Comparison of ENCODE assay signal across 28 cellular contexts in the genomic region with DNA sequence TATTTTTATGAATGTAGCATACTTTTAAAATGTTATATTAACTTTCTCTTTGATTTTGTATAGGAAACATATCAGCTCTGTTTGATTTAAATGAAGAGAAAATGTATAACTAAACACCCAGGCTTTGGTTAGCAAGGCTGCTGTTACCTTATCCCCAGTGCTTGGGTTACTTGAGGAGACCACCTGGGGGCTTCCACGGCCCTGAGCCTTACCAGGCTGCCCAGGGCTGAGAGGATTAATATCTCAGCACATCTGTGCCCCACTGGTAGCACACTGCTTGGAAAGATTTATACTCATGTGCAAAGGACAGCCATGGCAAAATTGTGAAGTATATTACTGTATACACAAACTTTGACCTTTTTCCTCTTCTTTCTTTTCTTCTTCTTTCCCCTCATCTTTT.
"Had no signal": no experiment of that assay in that cellular context is flagged by ENCODE, and none has a peak within 500 bp of the region (broad histone marks: within the 10 kb centered on the region; RNA-seq: fewer than 3 reads in every experiment).

No MANE protein-coding gene starts in this region.

- H3K9me3 Mint-ChIP-seq: endodermal cell, mesothelial cell of epicardium, neural crest cell had no signal

- H3K4me1 ChIP-seq: gastrocnemius medialis, parathyroid adenoma, right atrium auricular region, stomach, thyroid gland had no signal

- H3K4me2 ChIP-seq: smooth muscle cell had no signal

- H3K36me3 Mint-ChIP-seq: mesothelial cell of epicardium; naive B cell; natural killer cell treated with Interleukin-12 subunit alpha and Interleukin-12 subunit beta and Interleukin-15 and Interleukin-18, amount 100 ng/mL, for 72 hours; type B pancreatic cell had no signal

- H3K4me1 Mint-ChIP-seq: memory B cell, naive B cell had no signal

- H3K4me3 ChIP-seq: gastrocnemius medialis, lung, mucosa of descending colon, right atrium auricular region, smooth muscle cell, stomach, thyroid gland had no signal

- H3K36me3 ChIP-seq: gastrocnemius medialis, right atrium auricular region, stomach, thyroid gland had no signal

- H3K9ac ChIP-seq: parathyroid adenoma had no signal

- H3K27ac ChIP-seq: epithelial cell of prostate, gastrocnemius medialis, parathyroid adenoma, right atrium auricular region, stomach, thyroid gland had no signal

- ATAC-seq: esophagus mucosa; gastrocnemius medialis; left lobe of liver; mucosa of descending colon; natural killer cell treated with Interleukin-12 subunit alpha and Interleukin-12 subunit beta and Interleukin-15 and Interleukin-18, amount 100 ng/mL, for 72 hours; sciatic nerve had no signal

- H3K4me3 Mint-ChIP-seq: endodermal cell; memory B cell; mesothelial cell of epicardium; naive B cell; natural killer cell treated with Interleukin-12 subunit alpha and Interleukin-12 subunit beta and Interleukin-15 and Interleukin-18, amount 100 ng/mL, for 72 hours; neural crest cell; type B pancreatic cell had no signal

- H3K27ac Mint-ChIP-seq: endodermal cell; memory B cell; mesothelial cell of epicardium; naive B cell; natural killer cell treated with Interleukin-12 subunit alpha and Interleukin-12 subunit beta and Interleukin-15 and Interleukin-18, amount 100 ng/mL, for 72 hours; type B pancreatic cell had no signal

- H2AFZ ChIP-seq: parathyroid adenoma had no signal

- H3K79me2 ChIP-seq: parathyroid adenoma had no signal

- DNase-seq: effector CD8-positive, alpha-beta T cell; foreskin fibroblast; gastrocnemius medialis; head of caudate nucleus; mucosa of descending colon; naive B cell; stimulated activated CD4-positive, alpha-beta T cell treated with anti-CD3 and anti-CD28 coated beads, Interleukin-12 subunit alpha, Interleukin-12 subunit beta, amount 100 ng/mL, for 4 hours; stimulated activated CD4-positive, alpha-beta T cell treated with anti-CD3 and anti-CD28 coated beads, Interleukin-1b, Interleukin-23, amount 100 ng/mL, for 48 hours; stimulated activated CD4-positive, alpha-beta T cell treated with anti-CD3 and anti-CD28 coated beads, Interleukin-4, amount 100 ng/mL, for 1 hour; stimulated activated CD8-positive, alpha-beta memory T cell treated with anti-CD3 and anti-CD28 coated beads, Interleukin-4, amount 100 ng/mL, for 48 hours; stimulated activated naive CD4-positive, alpha-beta T cell treated with Interleukin-2 at 50 U/mL for 16 hours; stomach; thyroid gland had no signal

- H3K27me3 Mint-ChIP-seq: memory B cell; naive B cell; natural killer cell treated with Interleukin-12 subunit alpha and Interleukin-12 subunit beta and Interleukin-15 and Interleukin-18, amount 100 ng/mL, for 72 hours; progenitor cell of endocrine pancreas; type B pancreatic cell had no signal

- H3K27me3 ChIP-seq: gastrocnemius medialis, right atrium auricular region, stomach, thyroid gland had no signal
